Comparison of ENCODE assay signal across 8 cellular contexts in genomic region chr3:152385761-152386160, GRCh38.
DNase-seq lines count a peak whose midpoint lies in the region; ATAC-seq and TF ChIP-seq lines count a peak whose summit lies in the region.

No MANE protein-coding gene starts in this region.

- H3K4me1 Mint-ChIP-seq in central memory CD8-positive, alpha-beta T cell = peaks cover 43% of the 10 kb centered on the region

- H3K79me1 ChIP-seq in mesendoderm (ENCODE audit: low read length) = no peaks in the 10 kb centered on the region

- H4K5ac ChIP-seq in mesendoderm (ENCODE audit: low read length) = no peak overlapping the region

- no peak overlapping the region for H3K4me2 ChIP-seq in mesendoderm (ENCODE audit: low read length)

- no peaks in the 10 kb centered on the region for H3K36me3 ChIP-seq in mesendoderm (ENCODE audit: control insufficient read depth, insufficient read depth, low read length)

- H4K8ac ChIP-seq in mesendoderm (ENCODE audit: low read depth, low read length) = no peak overlapping the region

- H3K36me3 Mint-ChIP-seq in central memory CD8-positive, alpha-beta T cell (ENCODE audit: insufficient read depth) = peaks cover 12% of the 10 kb centered on the region

- no peak overlapping the region for H2BK15ac ChIP-seq in mesendoderm (replicated peaks; ENCODE audit: low read depth)

- TF ChIP-seq CTCF in GM13977 (IDR thresholded peaks at IDR 0.05; ENCODE audit: extremely low read depth, insufficient read depth, missing control alignments) = no peak

- H3K79me2 ChIP-seq in mesendoderm (ENCODE audit: control insufficient read depth, insufficient read depth, low read length) = no peaks in the 10 kb centered on the region

- H3K27ac Mint-ChIP-seq in central memory CD8-positive, alpha-beta T cell (ENCODE audit: low read depth) = peak overlapping the region; percentile 70

- no peak overlapping the region for H3K23ac ChIP-seq in mesendoderm (ENCODE audit: low read length)

- no peak overlapping the region for H2AK5ac ChIP-seq in mesendoderm (ENCODE audit: low read length)

- H3K27ac ChIP-seq in mesendoderm (ENCODE audit: low read depth, low read length) = no peak overlapping the region

- in situ Hi-C loops in GM13977 (cut with MboI; ENCODE audit: low pct_unique_long_range_greater_than_20kb, low sequenced_read_pairs, unreplicated experiment) = no loop called here

- H3K27me3 Mint-ChIP-seq in central memory CD8-positive, alpha-beta T cell = no peaks in the 10 kb centered on the region

- no peak overlapping the region for H3K4ac ChIP-seq in mesendoderm (ENCODE audit: low read depth, low read length)

- no peak overlapping the region for H3K4me3 Mint-ChIP-seq in central memory CD8-positive, alpha-beta T cell

- no CpG with 5 or more reads among the region's 1 CpG for WGBS in mesendoderm (ENCODE audit: extremely low coverage, insufficient coverage, low lambda C conversion rate)

- no peak for ATAC-seq in central memory CD8-positive, alpha-beta T cell (replicated peaks; ENCODE audit: extremely low read depth, poor library complexity, severe bottlenecking)

- H3K9me3 Mint-ChIP-seq in central memory CD8-positive, alpha-beta T cell = no peaks in the 10 kb centered on the region

- H3K27me3 ChIP-seq in mesendoderm (ENCODE audit: insufficient read depth, low read length, poor library complexity) = no peaks in the 10 kb centered on the region

- H2BK5ac ChIP-seq in mesendoderm (ENCODE audit: low read length) = no peak overlapping the region

- H3K18ac ChIP-seq in mesendoderm (ENCODE audit: low read length) = no peak overlapping the region

- no peak overlapping the region for H3K4me3 ChIP-seq in mesendoderm (ENCODE audit: low read length)

- DNase-seq in A172 (ENCODE audit: low spot score) (peak; percentile 51), HT-29 (ENCODE audit: low spot score) (peak; percentile 81), mesendoderm (peak; percentile 14), GM13977 (ENCODE audit: low spot score) (no peak), germinal center (ENCODE audit: low spot score) (no peak), mucosa of gallbladder (ENCODE audit: low spot score) (no peak), DMS79 (lab: John Stamatoyannopoulos, UW) (no peak)
- DNase-seq in central memory CD8-positive, alpha-beta T cell (ENCODE audit: low spot score in 2 of 2) = no peak

- H3K4me1 ChIP-seq in mesendoderm (ENCODE audit: control insufficient read depth, low read depth, low read length) = no peaks in the 10 kb centered on the region

- H3K9ac ChIP-seq in mesendoderm (ENCODE audit: low read length) = no peak overlapping the region

- no peak overlapping the region for H2BK120ac ChIP-seq in mesendoderm (ENCODE audit: low read depth, low read length)

- no peak overlapping the region for H3K56ac ChIP-seq in mesendoderm (ENCODE audit: low read length)

Comparison
In these comparisons a context has a peak if more than half of its experiments do, and no peak if none do; other contexts are left out.
1. DNase-seq: peak in A172 (single experiment), HT-29 (single experiment) and mesendoderm (single experiment); none in central memory CD8-positive, alpha-beta T cell (0 of 2), GM13977 (single experiment), germinal center (single experiment), mucosa of gallbladder (single experiment) and DMS79 (single experiment).